ENCODE assay signal across 8 cellular contexts in the genomic region with DNA sequence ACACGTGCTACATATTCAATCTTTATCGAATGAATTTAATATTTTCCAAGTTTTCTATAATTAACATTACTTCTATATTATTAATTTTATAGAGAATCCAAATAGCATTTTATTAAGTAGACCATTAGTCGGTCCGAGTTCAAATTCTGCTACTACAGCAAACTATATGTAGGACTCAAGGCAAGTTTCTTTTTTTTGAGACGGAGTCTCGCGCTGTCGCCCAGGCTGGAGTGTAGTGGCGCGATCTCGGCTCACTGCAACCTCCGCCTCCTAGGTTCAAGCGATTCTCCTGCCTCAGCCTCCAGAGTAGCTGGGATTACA. TPM values are rescaled to one million over a fixed set of nuclear protein-coding genes. Genes with fewer than 3 reads are reported as not detected.
A peak's percentile ranks its signal among the peaks of the same experiment; 100 is the strongest.
DNase-seq lines count a peak whose midpoint lies in the region; ATAC-seq and TF ChIP-seq lines count a peak whose summit lies in the region.
"Not testable (repeated sequence)": the region's sequence is repeated elsewhere in the genome, so short reads cannot be mapped to it uniquely, and the experiment has no call there.

No MANE protein-coding gene starts in this region.

- H3K36me3 Mint-ChIP-seq in activated naive CD8-positive, alpha-beta T cell treated with anti-CD3 and anti-CD28 coated beads for 36 hours = peaks cover 15% of the 10 kb centered on the region
- not testable (repeated sequence) for H3K36me3 Mint-ChIP-seq in endodermal cell (ENCODE audit: low read depth); immature natural killer cell

- not testable (repeated sequence) for H3K27me3 ChIP-seq in DOHH2 (ENCODE audit: control insufficient read depth, low read length); RWPE2 (ENCODE audit: insufficient read depth, poor library complexity, severe bottlenecking); endodermal cell (ENCODE audit: control insufficient read depth, insufficient read depth, low read length, poor library complexity, severe bottlenecking); neuronal stem cell (ENCODE audit: control insufficient read depth in 3 of 3, insufficient read depth in 3 of 3, low read depth in 1 of 3, low read length in 3 of 3); thymus (ENCODE audit: control insufficient read depth, insufficient read depth)

- H3K9me3 Mint-ChIP-seq in activated naive CD8-positive, alpha-beta T cell treated with anti-CD3 and anti-CD28 coated beads for 36 hours; endodermal cell; immature natural killer cell: not testable (repeated sequence)

- H3K18ac ChIP-seq in neuronal stem cell (ENCODE audit: low read length) = not testable (repeated sequence)

- peak overlapping the region; percentile 94 for H3K27ac Mint-ChIP-seq in activated naive CD8-positive, alpha-beta T cell treated with anti-CD3 and anti-CD28 coated beads for 36 hours
- H3K27ac Mint-ChIP-seq in endodermal cell (peak overlapping the region; percentile 98), immature natural killer cell (peak overlapping the region; percentile 94 to 98 (median 95))

- H3K4me1 ChIP-seq in DOHH2 (ENCODE audit: control insufficient read depth, low read length) = peaks cover 33% of the 10 kb centered on the region
- H3K4me1 ChIP-seq in RWPE2 (ENCODE audit: insufficient read depth, poor library complexity, severe bottlenecking); endodermal cell (ENCODE audit: control insufficient read depth, insufficient read depth, low read length); neuronal stem cell (ENCODE audit: control insufficient read depth in 2 of 2, insufficient read depth in 1 of 2, low read depth in 1 of 2, low read length in 2 of 2); thymus (ENCODE audit: control insufficient read depth, insufficient read depth, low read length): not testable (repeated sequence)

- H3K9me3 ChIP-seq in DOHH2 (ENCODE audit: control insufficient read depth, insufficient read depth, low read length); RWPE2 (ENCODE audit: severe bottlenecking); endodermal cell (ENCODE audit: control insufficient read depth, low read length); neuronal stem cell (replicated peaks in 1 of 2; ENCODE audit: control insufficient read depth in 2 of 2, insufficient read depth in 1 of 2, low read depth in 1 of 2, low read length in 2 of 2); thymus (ENCODE audit: control insufficient read depth): not testable (repeated sequence)

- H4K91ac ChIP-seq in neuronal stem cell (ENCODE audit: low read depth, low read length, poor library complexity) = not testable (repeated sequence)

- not testable (repeated sequence) for H2BK120ac ChIP-seq in neuronal stem cell (ENCODE audit: low read depth, low read length)

- peak overlapping the region; percentile 68 for H3K27ac ChIP-seq in DOHH2 (ENCODE audit: low read depth, low read length)
- H3K27ac ChIP-seq in RWPE2 (ENCODE audit: poor library complexity, severe bottlenecking) = peak overlapping the region; percentile 61
- H3K27ac ChIP-seq in endodermal cell (ENCODE audit: low read depth, low read length); neuronal stem cell (replicated peaks; ENCODE audit: low read length); thymus (ENCODE audit: low read depth): not testable (repeated sequence)

- peak; percentile 8 for ATAC-seq in HG03354 (IDR thresholded peaks at IDR 0.05; ENCODE audit: poor library complexity, severe bottlenecking, unreplicated experiment)
- 0 out of 3 replicates have a peak, but pooled peaks have one; percentile 15 for ATAC-seq in RWPE2 (ENCODE audit: low read depth)

- not testable (repeated sequence) for H3K79me1 ChIP-seq in neuronal stem cell (ENCODE audit: low read depth, low read length)

- H3K23ac ChIP-seq in neuronal stem cell (ENCODE audit: low read depth, low read length, poor library complexity) = not testable (repeated sequence)

- not testable (repeated sequence) for H4K20me1 ChIP-seq in DOHH2 (ENCODE audit: control insufficient read depth, insufficient read depth, low read depth, low read length)

- H4K8ac ChIP-seq in neuronal stem cell (ENCODE audit: low read depth, low read length) = not testable (repeated sequence)

- peak overlapping the region; percentile 88 for H3K4me2 ChIP-seq in DOHH2 (ENCODE audit: low read length)
- not testable (repeated sequence) for H3K4me2 ChIP-seq in neuronal stem cell (ENCODE audit: insufficient read depth, low read length, poor library complexity, severe bottlenecking)

- TF ChIP-seq CTCF in DOHH2 (IDR thresholded peaks at IDR 0.05; ENCODE audit: low read depth, low read length, poor library complexity, severe bottlenecking); RWPE2 (IDR thresholded peaks at IDR 0.05; ENCODE audit: poor library complexity, severe bottlenecking); endodermal cell (conservative IDR thresholded peaks at IDR 0.05): not testable (repeated sequence)

- H3K4ac ChIP-seq in neuronal stem cell (ENCODE audit: low read length) = not testable (repeated sequence)

- peaks cover 25% of the 10 kb centered on the region for H3K4me1 Mint-ChIP-seq in activated naive CD8-positive, alpha-beta T cell treated with anti-CD3 and anti-CD28 coated beads for 36 hours
- H3K4me1 Mint-ChIP-seq in endodermal cell = not testable (repeated sequence)
- peaks cover 26 to 44% of the 10 kb centered on the region in 2 donors for H3K4me1 Mint-ChIP-seq in immature natural killer cell

- H2BK15ac ChIP-seq in neuronal stem cell (ENCODE audit: low read length) = not testable (repeated sequence)

- DNase-seq in RWPE2 (ENCODE audit: low spot score); activated naive CD8-positive, alpha-beta T cell treated with anti-CD3 and anti-CD28 coated beads for 36 hours; endodermal cell; immature natural killer cell; neuronal stem cell (ENCODE audit: low spot score): not testable (repeated sequence)

- not testable (repeated sequence) for H2BK5ac ChIP-seq in neuronal stem cell (ENCODE audit: low read length)

- 5 to 7% methylated on average over 11 to 13 of the region's 13 CpGs for WGBS in endodermal cell (ENCODE audit: insufficient coverage in 1 of 2, insufficient read length in 1 of 2), 2 experiments
- no CpG with 5 or more reads among the region's 13 CpGs for WGBS in neuronal stem cell (ENCODE audit: extremely low coverage in 2 of 2, insufficient read length in 2 of 2, insufficient replicate concordance in 1 of 2), 2 donors
- WGBS in thymus = 5% methylated on average over 13 of the region's 13 CpGs

- H2BK12ac ChIP-seq in neuronal stem cell (ENCODE audit: low read length) = not testable (repeated sequence)

- not testable (repeated sequence) for H3K27me3 Mint-ChIP-seq in activated naive CD8-positive, alpha-beta T cell treated with anti-CD3 and anti-CD28 coated beads for 36 hours; endodermal cell (ENCODE audit: insufficient read depth); immature natural killer cell (ENCODE audit: low read depth in 3 of 3)

- peak overlapping the region; percentile 87 for H2AFZ ChIP-seq in neuronal stem cell (ENCODE audit: low read length)

- H3K14ac ChIP-seq in neuronal stem cell (ENCODE audit: low read length) = not testable (repeated sequence)

- peaks cover 15% of the 10 kb centered on the region for H3K36me3 ChIP-seq in DOHH2 (ENCODE audit: control insufficient read depth, low read length)
- peaks cover 11% of the 10 kb centered on the region for H3K36me3 ChIP-seq in RWPE2 (ENCODE audit: low read depth)
- H3K36me3 ChIP-seq in endodermal cell (ENCODE audit: control insufficient read depth, insufficient read depth, low read length); thymus (ENCODE audit: control insufficient read depth, insufficient read depth): not testable (repeated sequence)
- H3K36me3 ChIP-seq in neuronal stem cell (replicated peaks in 1 of 2; ENCODE audit: control insufficient read depth in 2 of 2, insufficient read depth in 2 of 2, low read length in 2 of 2) = peaks cover 0 to 10% of the 10 kb centered on the region in 2 donors

- H3K9me2 ChIP-seq in DOHH2 (replicated peaks; ENCODE audit: control insufficient read depth, low read length) = not testable (repeated sequence)

- H3K4me3 ChIP-seq in DOHH2 (ENCODE audit: low read length) (peak overlapping the region; percentile 92), RWPE2 (ENCODE audit: severe bottlenecking) (peak overlapping the region; percentile 64), endodermal cell (ENCODE audit: low read length) (peak overlapping the region; percentile 99), neuronal stem cell (ENCODE audit: low read length in 2 of 2) (peak overlapping the region; percentile 79 to 83), thymus (ENCODE audit: low read length) (peak overlapping the region; percentile 92)

- H3K9ac ChIP-seq in endodermal cell (ENCODE audit: extremely low read depth, low read length, poor library complexity, severe bottlenecking) = peak overlapping the region; percentile 80
- H3K9ac ChIP-seq in neuronal stem cell (ENCODE audit: low read depth, low read length, poor library complexity) = not testable (repeated sequence)

- H3K4me3 Mint-ChIP-seq in activated naive CD8-positive, alpha-beta T cell treated with anti-CD3 and anti-CD28 coated beads for 36 hours = peak overlapping the region; percentile 94
- peak overlapping the region; percentile 93 for H3K4me3 Mint-ChIP-seq in endodermal cell
- peak overlapping the region; percentile 93 to 100 (median 99) for H3K4me3 Mint-ChIP-seq in immature natural killer cell

- peaks cover 55% of the 10 kb centered on the region for H3K79me2 ChIP-seq in DOHH2 (ENCODE audit: control insufficient read depth, low read length)

- H3F3A ChIP-seq in DOHH2 (ENCODE audit: control insufficient read depth, insufficient read depth) = peaks cover 23% of the 10 kb centered on the region

- H2AK5ac ChIP-seq in neuronal stem cell (ENCODE audit: low read depth, low read length) = not testable (repeated sequence)

RNA-seq across cellular contexts. Expression of a gene that starts 0.7 kb away (rescaled TPM):
- total RNA-seq in activated naive CD8-positive, alpha-beta T cell treated with anti-CD3 and anti-CD28 coated beads for 36 hours = 10 to 100 TPM; 21.8 to 22.5 TPM
- total RNA-seq in endodermal cell = 10 to 100 TPM; 37.7 to 47.5 TPM
- 24.8 TPM for polyA plus RNA-seq in endodermal cell (2013, experiment 1 of 2)
- 23.0 TPM for polyA plus RNA-seq in endodermal cell (2013, experiment 2 of 2)
- 10 to 100 TPM in 1 of 3 donors, 1 to 10 TPM in 2; 7.3 to 10.6 (median 7.5) TPM for polyA plus RNA-seq in immature natural killer cell
- polyA plus RNA-seq in neuronal stem cell (2013, experiment 1 of 2) = 14.0 TPM
- polyA plus RNA-seq in neuronal stem cell (2013, experiment 2 of 2) = 14.2 TPM
- polyA plus RNA-seq in thymus = 7.7 TPM
